ENCODE assay signal across 12 cellular contexts in genomic region chr12:5456025-5456424, GRCh38. TPM values are rescaled to one million over a fixed set of nuclear protein-coding genes. Genes with fewer than 3 reads are reported as not detected.
"Had no signal": no experiment of that assay in that cellular context is flagged by ENCODE, and none has a peak within 500 bp of the region (broad histone marks: within the 10 kb centered on the region; RNA-seq: fewer than 3 reads in every experiment).

No MANE protein-coding gene starts in this region.

- H3K27ac ChIP-seq: esophagus muscularis mucosa, foreskin keratinocyte, ovary, suprapubic skin had no signal

- H3K36me3 ChIP-seq: esophagus muscularis mucosa, ovary, suprapubic skin had no signal

- ATAC-seq: foreskin keratinocyte, T-helper 17 cell had no signal

- H3K4me1 ChIP-seq: suprapubic skin had no signal

- H3K27me3 ChIP-seq: ovary had no signal

- H3K9me3 ChIP-seq: esophagus muscularis mucosa, ovary, suprapubic skin had no signal

- DNase-seq: activated B cell treated with CpG ODN at 0.5 μM for 24 hours; activated naive CD4-positive, alpha-beta T cell treated with anti-CD3 and anti-CD28 coated beads, Interleukin-2, amount 10 ng/mL, durations not matched to agents 7 days and 5 days; cerebellar nuclear complex; foreskin keratinocyte; ovary; stimulated activated CD4-positive, alpha-beta T cell treated with anti-CD3 and anti-CD28 coated beads, Interleukin-2, amount 100 ng/mL, for 48 hours; stimulated activated naive CD4-positive, alpha-beta T cell treated with Interleukin-2 at 50 U/mL for 16 hours; T-helper 17 cell had no signal

- H3K4me3 ChIP-seq: esophagus muscularis mucosa, ovary, suprapubic skin had no signal

RNA-seq across cellular contexts. Expression of gene NTF3, which starts 24.1 kb away (rescaled TPM):
- total RNA-seq: activated B cell treated with CpG ODN at 0.5 μM for 24 hours; activated T-helper 2 cell treated with anti-CD3 and anti-CD28 coated beads, Interferon-gamma antibody, Interleukin-2, Interleukin-4, amounts not matched to agents 10 μg/mL and 5 μg/mL and 100 μg/mL, durations not matched to agents 14 hours and 24 hours and 36 hours; dermis microvascular lymphatic vessel endothelial cell; foreskin keratinocyte; T-helper 17 cell had no signal
- polyA plus RNA-seq: foreskin keratinocyte had no signal
